8 cellular contexts compared by ENCODE assay signal in the genomic region with DNA sequence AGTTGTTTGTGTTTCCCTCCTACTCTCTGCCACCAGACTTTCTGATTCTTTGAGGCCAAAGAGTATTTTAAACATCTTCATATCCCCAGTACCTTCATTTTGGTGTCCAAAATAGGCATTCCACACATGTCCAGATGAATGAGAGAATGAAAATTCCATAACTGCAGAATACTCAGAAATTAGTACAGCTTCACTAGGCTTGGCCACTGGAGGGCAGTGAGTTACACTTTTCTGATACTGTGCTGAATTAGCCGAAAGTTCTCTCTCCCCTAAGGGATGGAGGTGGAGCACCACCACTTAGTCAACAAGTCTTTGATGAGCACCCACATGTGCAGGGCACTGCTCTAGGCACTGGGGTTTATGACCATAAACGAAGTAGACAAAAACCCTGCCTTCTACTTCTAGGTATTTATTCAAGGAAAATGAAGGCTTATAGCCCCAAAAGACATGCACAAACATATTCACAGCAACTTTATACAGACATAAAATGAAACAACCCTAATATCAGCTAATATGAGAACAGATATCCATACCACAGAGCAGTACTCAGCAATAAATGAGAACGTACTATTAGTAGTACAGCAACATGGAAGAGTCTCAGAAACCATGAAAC. TPM values are rescaled to one million over a fixed set of nuclear protein-coding genes. Genes with fewer than 3 reads are reported as not detected.
DNase-seq lines count a peak whose midpoint lies in the region; ATAC-seq, FAIRE-seq and TF ChIP-seq lines count a peak whose summit lies in the region.

No MANE protein-coding gene starts in this region.

- DNase-seq in A549 (ENCODE audit: low read depth in 1 of 2, low spot score in 1 of 2): peak; percentile 35 to 37
- DNase-seq in GM06990 (ENCODE audit: extremely low read depth, insufficient read length): no peak
- peak; percentile 59 for DNase-seq in NCI-H69 (lab: John Stamatoyannopoulos, UW)
- DNase-seq in myocyte (ENCODE audit: low read depth): peak; percentile 46
- no peak for DNase-seq in effector CD8-positive, alpha-beta T cell (lab: John Stamatoyannopoulos, UW)
- DNase-seq in islet precursor cell: no peak

- POLR2A ChIA-PET in A549 (lab: Yijun Ruan, JAX): no interaction called here

- no peak for TF ChIP-seq POLR2A in A549 (IDR thresholded peaks at IDR 0.05; ENCODE audit: low read length)
- TF ChIP-seq POLR2A in gastroesophageal sphincter (IDR thresholded peaks at IDR 0.05): no peak

- H3K36me3 ChIP-seq in GM06990 (ENCODE audit: control insufficient read depth, insufficient read depth, low read length) (peaks cover 2% of the 10 kb centered on the region), gastroesophageal sphincter (peaks cover 0 to 68% of the 10 kb centered on the region in 2 donors)

- H3K9me3 ChIP-seq in A549: no peaks in the 10 kb centered on the region
- no peaks in the 10 kb centered on the region for H3K9me3 ChIP-seq in gastroesophageal sphincter

- WGBS in A549 (ENCODE audit: missing lambda C conversion rate): 31% methylated on average over 3 of the region's 3 CpGs
- WGBS in gastroesophageal sphincter (ENCODE audit: low coverage in 1 of 2), 2 donors: 53 to 62% methylated on average over 3 of the region's 3 CpGs

- CTCF ChIA-PET in A549 (lab: Yijun Ruan, JAX): interaction anchor here (0.7 to 2.4 kb wide), 9 partner anchors 10 to 494 kb away, joined by 3 to 19 read pairs (median 3); no protein-coding TSS in a partner anchor

- H3K27ac ChIP-seq in A549 (no peak overlapping the region), cingulate gyrus (ENCODE audit: low read depth, low read length) (peak overlapping the region; percentile 6), gastroesophageal sphincter (no peak overlapping the region)

- no peak for FAIRE-seq in A549 (lab: Jason Lieb, UNC)

- no peaks in the 10 kb centered on the region for H3K27me3 ChIP-seq in GM06990 (replicated peaks; ENCODE audit: control insufficient read depth, insufficient read depth, low read length)
- H3K27me3 ChIP-seq in gastroesophageal sphincter: no peaks in the 10 kb centered on the region

- TF ChIP-seq RAD21 in A549 (conservative IDR thresholded peaks at IDR 0.05 in 1 of 2, IDR thresholded peaks at IDR 0.05 in 1 of 2): 0 out of 5 replicates have a peak, but pooled peaks of 1 of the 2 experiments have one; percentile 10

- TF ChIP-seq EP300 in A549 (IDR thresholded peaks at IDR 0.05) (no peak), gastroesophageal sphincter (IDR thresholded peaks at IDR 0.05) (no peak)

- H3K4me1 ChIP-seq in A549 (no peaks in the 10 kb centered on the region), gastroesophageal sphincter (peaks cover 0 to 16% (median 5%) of the 10 kb centered on the region in 3 donors)

- TF ChIP-seq CTCF in A549 (IDR thresholded peaks at IDR 0.05) (peak; percentile 48; the same call in 1 of the 3 replicates), GM06990 (IDR thresholded peaks at IDR 0.05; ENCODE audit: insufficient read depth, low read length, poor library complexity, severe bottlenecking) (peak; percentile 69), gastroesophageal sphincter (IDR thresholded peaks at IDR 0.05) (peak in 2 of 4 experiments; percentile 31 to 36)

- H3K4me3 ChIP-seq in A549 (no peak overlapping the region), GM06990 (replicated peaks; ENCODE audit: low read depth, low read length) (no peak overlapping the region), gastroesophageal sphincter (no peak overlapping the region)

- H3K4me2 ChIP-seq in A549: no peak overlapping the region

- ATAC-seq in A549: peak; percentile 78 to 86
- ATAC-seq in gastroesophageal sphincter: no peak

TF ChIP-seq in A549, 52 proteins besides CTCF, POLR2A, EP300 and RAD21:
- TF ChIP-seq, protein P1, sequence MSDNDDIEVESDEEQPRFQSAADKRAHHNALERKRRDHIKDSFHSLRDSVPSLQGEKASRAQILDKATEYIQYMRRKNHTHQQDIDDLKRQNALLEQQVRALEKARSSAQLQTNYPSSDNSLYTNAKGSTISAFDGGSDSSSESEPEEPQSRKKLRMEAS (IDR thresholded peaks at IDR 0.05): no peak
- TF ChIP-seq RARB (CRISPR knock-in tag; IDR thresholded peaks at IDR 0.05) (no peak), JUNB (IDR thresholded peaks at IDR 0.05) (no peak), FOSL2 (IDR thresholded peaks at IDR 0.05) (no peak), FOSL2 (CRISPR knock-in tag; IDR thresholded peaks at IDR 0.05) (no peak), MAFK (IDR thresholded peaks at IDR 0.05; ENCODE audit: partially characterized antibody) (peak; percentile 11), EHMT2 (IDR thresholded peaks at IDR 0.05; ENCODE audit: low read depth) (no peak), ESRRA (IDR thresholded peaks at IDR 0.05; ENCODE audit: borderline replicate concordance, low read length) (no peak), BHLHE40 (IDR thresholded peaks at IDR 0.05; ENCODE audit: low read depth, low read length) (no peak), SMC3 (IDR thresholded peaks at IDR 0.05) (0 out of 3 replicates have a peak, but pooled peaks have one; percentile 22)
TF ChIP-seq in A549: peak in this region for 2.

RNA-seq across cellular contexts. Expression of a gene that starts 46.1 kb away (rescaled TPM):
- 1.4 and 1.6 TPM in 2 replicates for polyA plus RNA-seq in A549 (2011; rRNA removed)
- polyA plus RNA-seq in A549 (2012; cell fraction: cytosol; rRNA removed): 0.31 and 0.32 TPM in 2 replicates
- 0.56 and 0.61 TPM in 2 replicates for polyA plus RNA-seq in A549 (2012; cell fraction: nucleus; rRNA removed)
- polyA plus RNA-seq in A549 (2017; fragmentation: RNase III; extraction: RNeasy Plus Mini Kit Qiagen cat#74134 plus additional on column Dnase treatment): 0.59 to 1.2 TPM (median 0.93 TPM) in 3 replicates
- 0.45 and 0.83 TPM in 2 replicates for polyA minus RNA-seq in A549 (2011; rRNA and poly(A)+ RNA removed)
- 0.35 and 1.0 TPM in 2 replicates for total RNA-seq in myocyte
- polyA plus RNA-seq in myocyte (2012): 5.4 TPM
- total RNA-seq in gastroesophageal sphincter: under 1 TPM in 1 of 4 donors, not detected in 3; 0.40 TPM

RNA-seq across cellular contexts. Expression of a gene that starts 46.4 kb away (rescaled TPM):
- 5.7 and 7.3 TPM in 2 replicates for polyA plus RNA-seq in A549 (2011; rRNA removed)
- 3.3 and 4.3 TPM in 2 replicates for polyA plus RNA-seq in A549 (2012; cell fraction: cytosol; rRNA removed)
- 3.4 and 5.5 TPM in 2 replicates for polyA plus RNA-seq in A549 (2012; cell fraction: nucleus; rRNA removed)
- 5.7 to 6.6 TPM (median 6.4 TPM) in 3 replicates for polyA plus RNA-seq in A549 (2017; fragmentation: RNase III; extraction: RNeasy Plus Mini Kit Qiagen cat#74134 plus additional on column Dnase treatment)
- polyA minus RNA-seq in A549 (2011; rRNA and poly(A)+ RNA removed): 4.6 and 5.0 TPM in 2 replicates
- total RNA-seq in myocyte: 8.4 and 9.8 TPM in 2 replicates
- polyA plus RNA-seq in myocyte (2012): 10.6 TPM
- 1 to 10 TPM; 5.0 to 9.2 (median 8.3) TPM for total RNA-seq in gastroesophageal sphincter

RNA-seq across cellular contexts. Expression of a gene that starts 49.8 kb away (rescaled TPM):
- polyA plus RNA-seq in A549 (2011; rRNA removed): 16.6 and 21.4 TPM in 2 replicates
- polyA plus RNA-seq in A549 (2012; cell fraction: cytosol; rRNA removed): 10.5 and 12.6 TPM in 2 replicates
- polyA plus RNA-seq in A549 (2012; cell fraction: nucleus; rRNA removed): 5.2 and 8.6 TPM in 2 replicates
- 19.6 to 22.0 TPM (median 21.1 TPM) in 3 replicates for polyA plus RNA-seq in A549 (2017; fragmentation: RNase III; extraction: RNeasy Plus Mini Kit Qiagen cat#74134 plus additional on column Dnase treatment)
- polyA minus RNA-seq in A549 (2011; rRNA and poly(A)+ RNA removed): 4.5 and 5.8 TPM in 2 replicates
- total RNA-seq in myocyte: 14.0 and 21.5 TPM in 2 replicates
- polyA plus RNA-seq in myocyte (2012): 12.6 TPM
- total RNA-seq in gastroesophageal sphincter: 10 to 100 TPM in 3 of 4 donors, 1 to 10 TPM in 1; 10.0 to 21.5 (median 16.0) TPM

Comparison
In these comparisons a context has a peak if more than half of its experiments do, and no peak if none do; other contexts are left out.
1. DNase-seq: peak in A549 (2 of 2), NCI-H69 (single experiment) and myocyte (single experiment); none in GM06990 (single experiment), effector CD8-positive, alpha-beta T cell (single experiment) and islet precursor cell (single experiment).